ENCODE assay signal across 15 cellular contexts in genomic region chr7:102365390-102365789, GRCh38. TPM values are rescaled to one million over a fixed set of nuclear protein-coding genes. Genes with fewer than 3 reads are reported as not detected.
DNase-seq lines count a peak whose midpoint lies in the region; ATAC-seq, FAIRE-seq and TF ChIP-seq lines count a peak whose summit lies in the region.
"Not testable (repeated sequence)": the region's sequence is repeated elsewhere in the genome, so short reads cannot be mapped to it uniquely, and the experiment has no call there.
"Had no signal": no experiment of that assay in that cellular context is flagged by ENCODE, and none has a peak within 500 bp of the region (broad histone marks: within the 10 kb centered on the region; RNA-seq: fewer than 3 reads in every experiment).

No MANE protein-coding gene starts in this region.

- not testable (repeated sequence) for H3K9me1 ChIP-seq in IMR-90 (ENCODE audit: insufficient read depth, low read length)

- H4K20me1 ChIP-seq in IMR-90 (ENCODE audit: insufficient read depth, low read length); HepG2 (ENCODE audit: insufficient read depth, low read length): not testable (repeated sequence)

- TF ChIP-seq EP300 in HepG2 (IDR thresholded peaks at IDR 0.05; ENCODE audit: low read depth in 2 of 2, low read length in 2 of 2); HepG2 (CRISPR knock-in tag; IDR thresholded peaks at IDR 0.05; ENCODE audit: borderline replicate concordance): not testable (repeated sequence)

- not testable (repeated sequence) for H3K79me1 ChIP-seq in IMR-90 (ENCODE audit: low read depth in 1 of 2, low read length in 2 of 2)

- not testable (repeated sequence) for TF ChIP-seq POLR2A in IMR-90 (IDR thresholded peaks at IDR 0.05; ENCODE audit: low read depth, low read length); HepG2 (IDR thresholded peaks at IDR 0.05; ENCODE audit: insufficient read depth in 1 of 2, low read depth in 2 of 2, low read length in 2 of 2)

- dilution Hi-C loops in IMR-90 (cut with HindIII; ENCODE audit: low sequenced_read_pairs, unreplicated experiment) = not testable (repeated sequence)

- H3K27ac Mint-ChIP-seq in T-helper 1 cell treated with Interleukin-12 subunit alpha and Interleukin-12 subunit beta and Interleukin-4 antibody, amounts not matched to agents 30 μg/mL and 1 μg/mL, for 36 hours; brain: not testable (repeated sequence)

- H3K27me3 Mint-ChIP-seq in T-helper 1 cell treated with Interleukin-12 subunit alpha and Interleukin-12 subunit beta and Interleukin-4 antibody, amounts not matched to agents 30 μg/mL and 1 μg/mL, for 36 hours (ENCODE audit: low read depth); activated T-cell treated with anti-CD3 and anti-CD28 coated beads, Interleukin-2, amount 50 U/mL, for 4 hours (ENCODE audit: low read depth); brain: not testable (repeated sequence)

- not testable (repeated sequence) for H2BK5ac ChIP-seq in IMR-90 (ENCODE audit: low read depth, low read length, poor library complexity, severe bottlenecking)

- H3K9me3 ChIP-seq in IMR-90 (ENCODE audit: control insufficient read depth, insufficient read depth, low read length); HepG2 (ENCODE audit: low read length): not testable (repeated sequence)

- intact Hi-C loops in IMR-90 (cut with micrococcal nuclease); HepG2 (cut with micrococcal nuclease; ENCODE audit: unreplicated experiment): not testable (repeated sequence)

- BruUV-seq in IMR-90 (replicated peaks; lab: Mats Ljungman, UMichigan) = TSS peak; percentile 8
- BruUV-seq in HepG2 (replicated peaks; lab: Mats Ljungman, UMichigan) = not testable (repeated sequence)

- H3K14ac ChIP-seq in IMR-90 (replicated peaks; ENCODE audit: low read depth, low read length) = not testable (repeated sequence)

- H3K4me1 Mint-ChIP-seq in T-helper 1 cell treated with Interleukin-12 subunit alpha and Interleukin-12 subunit beta and Interleukin-4 antibody, amounts not matched to agents 30 μg/mL and 1 μg/mL, for 36 hours (ENCODE audit: low read depth) = peaks cover 13% of the 10 kb centered on the region
- peaks cover 18% of the 10 kb centered on the region for H3K4me1 Mint-ChIP-seq in activated T-cell treated with anti-CD3 and anti-CD28 coated beads, Interleukin-2, amount 50 U/mL, for 4 hours (ENCODE audit: low read depth)
- peaks cover 32% of the 10 kb centered on the region for H3K4me1 Mint-ChIP-seq in brain

- POLR2A ChIA-PET in IMR-90 (lab: Charles Lee; ENCODE audit: unreplicated experiment); HepG2 (lab: Yijun Ruan, JAX): not testable (repeated sequence)

- peak; percentile 80 for DNase-seq in Caki2 (ENCODE audit: low read depth)
- not testable (repeated sequence) for DNase-seq in IMR-90; activated T-cell treated with anti-CD3 and anti-CD28 coated beads, Interleukin-2, amount 50 U/mL, for 4 hours; HepG2 (ENCODE audit: low spot score)
- peak; percentile 51 for DNase-seq in renal cortical epithelial cell (ENCODE audit: low read depth)

- not testable (repeated sequence) for H3K9ac ChIP-seq in IMR-90 (ENCODE audit: low read depth, low read length); HepG2 (ENCODE audit: insufficient read depth, low read depth, low read length)

- H3K4me1 ChIP-seq in IMR-90 (ENCODE audit: control insufficient read depth, insufficient read depth, low read length); HepG2 (ENCODE audit: insufficient read depth, low read length): not testable (repeated sequence)

- H3K4me3 ChIP-seq in IMR-90 (ENCODE audit: insufficient read depth, low read depth, low read length); HepG2 (replicated peaks in 1 of 3; ENCODE audit: insufficient read depth in 1 of 3, low read depth in 2 of 3, low read length in 3 of 3): not testable (repeated sequence)

- H3K79me2 ChIP-seq in HepG2 (ENCODE audit: insufficient read depth, low read length) = peaks cover 18% of the 10 kb centered on the region

- H2BK120ac ChIP-seq in IMR-90 (ENCODE audit: low read depth, low read length) = not testable (repeated sequence)

- TF ChIP-seq RAD21 in IMR-90 (IDR thresholded peaks at IDR 0.05; ENCODE audit: low read length); HepG2 (CRISPR knock-in tag; IDR thresholded peaks at IDR 0.05): not testable (repeated sequence)

- not testable (repeated sequence) for H3K27ac ChIP-seq in IMR-90 (ENCODE audit: insufficient read depth, low read length); HepG2 (ENCODE audit: extremely low read length, insufficient read depth, low read length)

- H3K36me3 Mint-ChIP-seq in T-helper 1 cell treated with Interleukin-12 subunit alpha and Interleukin-12 subunit beta and Interleukin-4 antibody, amounts not matched to agents 30 μg/mL and 1 μg/mL, for 36 hours (ENCODE audit: low read depth) = peaks cover 19% of the 10 kb centered on the region
- not testable (repeated sequence) for H3K36me3 Mint-ChIP-seq in activated T-cell treated with anti-CD3 and anti-CD28 coated beads, Interleukin-2, amount 50 U/mL, for 4 hours (ENCODE audit: insufficient read depth)
- H3K36me3 Mint-ChIP-seq in brain = peaks cover 29% of the 10 kb centered on the region

- not testable (repeated sequence) for H2BK15ac ChIP-seq in IMR-90 (ENCODE audit: low read depth, low read length)

- H2AK5ac ChIP-seq in IMR-90 (ENCODE audit: low read depth, low read length) = not testable (repeated sequence)

- CTCF ChIA-PET in IMR-90 (lab: Yijun Ruan, JAX); HepG2 (lab: Yijun Ruan, JAX; ENCODE audit: low intra/inter-chr PET ratio, low total read pairs): not testable (repeated sequence)

- no CpG with 5 or more reads among the region's 7 CpGs for WGBS in IMR-90 (ENCODE audit: extremely low coverage in 2 of 2, insufficient read length in 1 of 2), 2 experiments
- 54% methylated on average over 6 of the region's 7 CpGs for WGBS in HepG2 (ENCODE audit: low lambda C conversion rate)

- H3K4ac ChIP-seq in IMR-90 (ENCODE audit: low read depth, low read length) = not testable (repeated sequence)

- H3K4me3 Mint-ChIP-seq in T-helper 1 cell treated with Interleukin-12 subunit alpha and Interleukin-12 subunit beta and Interleukin-4 antibody, amounts not matched to agents 30 μg/mL and 1 μg/mL, for 36 hours = peak overlapping the region; percentile 46
- H3K4me3 Mint-ChIP-seq in activated T-cell treated with anti-CD3 and anti-CD28 coated beads, Interleukin-2, amount 50 U/mL, for 4 hours = peak overlapping the region; percentile 61
- peak overlapping the region; percentile 62 to 94 (median 92) for H3K4me3 Mint-ChIP-seq in brain

- not testable (repeated sequence) for H4K5ac ChIP-seq in IMR-90 (ENCODE audit: low read depth, low read length)

- H3K27me3 ChIP-seq in IMR-90 (ENCODE audit: control insufficient read depth, insufficient read depth, low read length); HepG2 (ENCODE audit: control insufficient read depth in 1 of 2, insufficient read depth in 2 of 2, low read length in 2 of 2): not testable (repeated sequence)

- H4K91ac ChIP-seq in IMR-90 (ENCODE audit: insufficient read depth, low read depth, low read length) = not testable (repeated sequence)

- not testable (repeated sequence) for FAIRE-seq in HepG2 (lab: Jason Lieb, UNC)

- ATAC-seq in IMR-90 (ENCODE audit: low read depth); activated T-cell treated with anti-CD3 and anti-CD28 coated beads, Interleukin-2, amount 50 U/mL, for 4 hours; HepG2: not testable (repeated sequence)

- not testable (repeated sequence) for H4K8ac ChIP-seq in IMR-90 (ENCODE audit: low read depth in 2 of 2, low read length in 2 of 2)

- not testable (repeated sequence) for TF ChIP-seq CTCF in IMR-90 (conservative IDR thresholded peaks at IDR 0.05; ENCODE audit: low read depth, low read length); brain (conservative IDR thresholded peaks at IDR 0.05); HepG2 (CRISPR knock-in tag; IDR thresholded peaks at IDR 0.05)

- not testable (repeated sequence) for H3K56ac ChIP-seq in IMR-90 (ENCODE audit: extremely low read depth, insufficient read depth, low read length)

- H3K36me3 ChIP-seq in IMR-90 (ENCODE audit: control insufficient read depth, insufficient read depth, low read length); HepG2 (replicated peaks in 1 of 2; ENCODE audit: control insufficient read depth in 1 of 2, insufficient read depth in 2 of 2, low read length in 2 of 2): not testable (repeated sequence)

- not testable (repeated sequence) for H2BK20ac ChIP-seq in IMR-90 (ENCODE audit: low read depth, low read length)

- not testable (repeated sequence) for H3K23ac ChIP-seq in IMR-90 (ENCODE audit: low read depth, low read length)

- not testable (repeated sequence) for H2AFZ ChIP-seq in IMR-90 (replicated peaks; ENCODE audit: low read length, poor library complexity); HepG2 (ENCODE audit: low read length)

- not testable (repeated sequence) for H3K4me2 ChIP-seq in IMR-90 (ENCODE audit: low read depth, low read length)
- peak overlapping the region; percentile 36; the same call in 1 of the 2 replicates for H3K4me2 ChIP-seq in HepG2 (ENCODE audit: low read depth, low read length)

- H3K18ac ChIP-seq in IMR-90 (ENCODE audit: low read depth, low read length) = not testable (repeated sequence)

- not testable (repeated sequence) for H3K9me3 Mint-ChIP-seq in T-helper 1 cell treated with Interleukin-12 subunit alpha and Interleukin-12 subunit beta and Interleukin-4 antibody, amounts not matched to agents 30 μg/mL and 1 μg/mL, for 36 hours; activated T-cell treated with anti-CD3 and anti-CD28 coated beads, Interleukin-2, amount 50 U/mL, for 4 hours; brain

- not testable (repeated sequence) for H2AK9ac ChIP-seq in IMR-90 (replicated peaks; ENCODE audit: low read depth, low read length, poor library complexity)

- in situ Hi-C loops in Caki2 (cut with HindIII; ENCODE audit: low pct_unique_long_range_greater_than_20kb, low sequenced_read_pairs); IMR-90 (cut with MboI; ENCODE audit: low sequenced_read_pairs); HepG2 (cut with HindIII; ENCODE audit: extremely low pct_ligation_motif_present, low pct_unique_long_range_greater_than_20kb): not testable (repeated sequence)

RNA-seq across cellular contexts. Expression of gene SPDYE6, which starts 9.1 kb away (rescaled TPM):
- total RNA-seq in Caki2 (2014; rRNA removed; shearing (Covaris generic); ENCODE audit: low replicate concordance) = not detected in 2 replicates
- not detected in 2 replicates for total RNA-seq in IMR-90 (2012; rRNA removed)
- not detected in 2 replicates for polyA plus RNA-seq in IMR-90 (2012; rRNA removed)
- polyA plus RNA-seq in IMR-90 (2012; cell fraction: cytosol; rRNA removed) = not detected in 2 replicates
- polyA plus RNA-seq in IMR-90 (2012; cell fraction: nucleus; rRNA removed; ENCODE audit: low replicate concordance) = not detected in 2 replicates
- total RNA-seq in activated T-cell treated with anti-CD3 and anti-CD28 coated beads, Interleukin-2, amount 50 U/mL, for 4 hours = not detected
- polyA plus RNA-seq in brain (ENCODE audit: insufficient read depth, low read depth, low replicate concordance) = not detected
- total RNA-seq in HepG2 (2016; rRNA removed; fragmentation: Illumina TruSeq; extraction: Trizol) = 0.07 TPM in 1 of 2 replicates, not detected in the other
- 0.20 TPM in 1 of 2 replicates, not detected in the other for total RNA-seq in HepG2 (2016; cell fraction: cytosol; rRNA removed; fragmentation: Illumina TruSeq; extraction: Trizol; ENCODE audit: low read depth)
- total RNA-seq in HepG2 (2016; cell fraction: insoluble cytoplasmic fraction; rRNA removed; fragmentation: Illumina TruSeq; extraction: Trizol) = not detected in 2 replicates
- 0.19 TPM in 1 of 2 replicates, not detected in the other for total RNA-seq in HepG2 (2016; cell fraction: membrane; rRNA removed; fragmentation: Illumina TruSeq; extraction: Trizol)
- total RNA-seq in HepG2 (2016; cell fraction: nucleus; rRNA removed; fragmentation: Illumina TruSeq; extraction: Trizol) = not detected in 2 replicates
- not detected in 2 replicates for polyA plus RNA-seq in HepG2 (2011; rRNA removed)
- not detected in 2 replicates for polyA plus RNA-seq in HepG2 (2011; cell fraction: cytosol; rRNA removed)
- polyA plus RNA-seq in HepG2 (2011; cell fraction: nucleus; rRNA removed) = not detected in 2 replicates
- 0.48 and 0.79 TPM in 2 replicates for polyA plus RNA-seq in HepG2 (2012)
- polyA plus RNA-seq in HepG2 (2016; cell fraction: cytosol; fragmentation: Illumina TruSeq; extraction: Trizol; ENCODE audit: low read depth) = not detected in 2 replicates
- polyA plus RNA-seq in HepG2 (2016; cell fraction: insoluble cytoplasmic fraction; fragmentation: Illumina TruSeq; extraction: Trizol; ENCODE audit: low read depth) = not detected in 2 replicates
- polyA plus RNA-seq in HepG2 (2016; cell fraction: membrane; fragmentation: Illumina TruSeq; extraction: Trizol; ENCODE audit: low read depth) = not detected in 2 replicates
- not detected in 2 replicates for polyA plus RNA-seq in HepG2 (2016; cell fraction: nucleus; fragmentation: Illumina TruSeq; extraction: Trizol; ENCODE audit: insufficient read depth, low read depth)
- polyA minus RNA-seq in HepG2 (2011; rRNA and poly(A)+ RNA removed; ENCODE audit: low replicate concordance) = not detected in 2 replicates
- polyA minus RNA-seq in HepG2 (2011; cell fraction: cytosol; rRNA and poly(A)+ RNA removed) = not detected in 2 replicates
- polyA minus RNA-seq in HepG2 (2011; cell fraction: nucleus; rRNA and poly(A)+ RNA removed) = not detected in 2 replicates
- not detected in 2 replicates for total RNA-seq in renal cortical epithelial cell
- total RNA-seq: activated CD8-positive, alpha-beta memory T cell treated with anti-CD3 and anti-CD28 coated beads for 36 hours; H1; HT-29; left cardiac atrium; osteoblast; right atrium auricular region; Right ventricle myocardium superior; thyroid gland had no signal
- polyA plus RNA-seq: H1 had no signal

RNA-seq across cellular contexts. Expression of gene PRKRIP1, which starts 30.8 kb away (rescaled TPM):
- total RNA-seq in Caki2 (2014; rRNA removed; shearing (Covaris generic); ENCODE audit: low replicate concordance) = 26.1 and 26.2 TPM in 2 replicates
- total RNA-seq in IMR-90 (2012; rRNA removed) (6.5 and 9.4 TPM in 2 replicates), HepG2 (2016; rRNA removed; fragmentation: Illumina TruSeq; extraction: Trizol) (13.2 and 16.8 TPM in 2 replicates), renal cortical epithelial cell (25.4 and 26.1 TPM in 2 replicates)
- polyA plus RNA-seq in IMR-90 (2012; rRNA removed) (21.6 and 21.8 TPM in 2 replicates), brain (ENCODE audit: insufficient read depth, low read depth, low replicate concordance) (17.8 TPM), HepG2 (2011; rRNA removed) (13.2 and 16.4 TPM in 2 replicates)
- 12.4 and 16.7 TPM in 2 replicates for polyA plus RNA-seq in IMR-90 (2012; cell fraction: cytosol; rRNA removed)
- polyA plus RNA-seq in IMR-90 (2012; cell fraction: nucleus; rRNA removed; ENCODE audit: low replicate concordance) = 163 and 174 TPM in 2 replicates
- total RNA-seq in activated T-cell treated with anti-CD3 and anti-CD28 coated beads, Interleukin-2, amount 50 U/mL, for 4 hours = 10 to 100 TPM; 24.8 to 30.1 (median 27.0) TPM
- total RNA-seq in HepG2 (2016; cell fraction: cytosol; rRNA removed; fragmentation: Illumina TruSeq; extraction: Trizol; ENCODE audit: low read depth) = 6.5 and 6.6 TPM in 2 replicates
- 12.1 and 15.9 TPM in 2 replicates for total RNA-seq in HepG2 (2016; cell fraction: insoluble cytoplasmic fraction; rRNA removed; fragmentation: Illumina TruSeq; extraction: Trizol)
- total RNA-seq in HepG2 (2016; cell fraction: membrane; rRNA removed; fragmentation: Illumina TruSeq; extraction: Trizol) = 7.9 and 8.7 TPM in 2 replicates
- total RNA-seq in HepG2 (2016; cell fraction: nucleus; rRNA removed; fragmentation: Illumina TruSeq; extraction: Trizol) = 11.8 and 15.0 TPM in 2 replicates
- polyA plus RNA-seq in HepG2 (2011; cell fraction: cytosol; rRNA removed) = 10.2 and 11.6 TPM in 2 replicates
- 65.4 and 70.0 TPM in 2 replicates for polyA plus RNA-seq in HepG2 (2011; cell fraction: nucleus; rRNA removed)
- polyA plus RNA-seq in HepG2 (2012) = 14.2 and 15.7 TPM in 2 replicates
- polyA plus RNA-seq in HepG2 (2016; cell fraction: cytosol; fragmentation: Illumina TruSeq; extraction: Trizol; ENCODE audit: low read depth) = 4.3 and 5.8 TPM in 2 replicates
- 15.0 TPM in 2 replicates for polyA plus RNA-seq in HepG2 (2016; cell fraction: insoluble cytoplasmic fraction; fragmentation: Illumina TruSeq; extraction: Trizol; ENCODE audit: low read depth)
- 6.4 and 7.8 TPM in 2 replicates for polyA plus RNA-seq in HepG2 (2016; cell fraction: membrane; fragmentation: Illumina TruSeq; extraction: Trizol; ENCODE audit: low read depth)
- 40.8 and 41.7 TPM in 2 replicates for polyA plus RNA-seq in HepG2 (2016; cell fraction: nucleus; fragmentation: Illumina TruSeq; extraction: Trizol; ENCODE audit: insufficient read depth, low read depth)
- polyA minus RNA-seq in HepG2 (2011; rRNA and poly(A)+ RNA removed; ENCODE audit: low replicate concordance) = 6.2 and 6.6 TPM in 2 replicates
- 3.4 and 4.0 TPM in 2 replicates for polyA minus RNA-seq in HepG2 (2011; cell fraction: cytosol; rRNA and poly(A)+ RNA removed)
- polyA minus RNA-seq in HepG2 (2011; cell fraction: nucleus; rRNA and poly(A)+ RNA removed) = 14.5 and 17.1 TPM in 2 replicates
